1 cellular context compared by ENCODE assay signal in the genomic region with DNA sequence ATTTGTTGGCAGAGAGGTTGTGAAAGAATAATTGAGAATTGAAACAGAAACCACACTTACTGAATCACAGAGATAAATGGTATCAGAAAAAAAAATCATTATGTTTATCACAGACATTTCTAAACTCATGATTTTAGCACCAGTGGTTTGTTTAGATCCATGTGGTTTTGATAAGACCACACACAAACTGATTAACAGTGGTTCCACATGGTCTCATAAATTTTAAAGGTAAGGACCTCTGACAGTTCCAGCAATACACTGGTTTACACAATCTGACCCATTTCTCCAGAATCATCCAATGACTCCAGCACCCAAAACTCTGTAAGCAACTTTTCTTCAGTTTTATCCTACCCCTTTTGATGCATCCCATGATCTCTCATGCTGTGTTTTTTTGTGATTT.
TF ChIP-seq lines count a peak whose summit lies in the region.

No MANE protein-coding gene starts in this region.

TF ChIP-seq in H1, 55 proteins besides CTCF, POLR2A, EP300 and RAD21:
- TF ChIP-seq HDAC6 (IDR thresholded peaks at IDR 0.05; ENCODE audit: low read depth, low read length) = no peak
- no peak for TF ChIP-seq HDAC2 (IDR thresholded peaks at IDR 0.05; ENCODE audit: borderline replicate concordance in 1 of 2, low read depth in 2 of 2, low read length in 2 of 2)
- TF ChIP-seq TBP (IDR thresholded peaks at IDR 0.05; ENCODE audit: low read depth, low read length) = no peak
- TF ChIP-seq GTF2F1 (IDR thresholded peaks at IDR 0.05; ENCODE audit: borderline replicate concordance, low read depth, low read length) = no peak
- no peak for TF ChIP-seq FOSL1 (IDR thresholded peaks at IDR 0.05; ENCODE audit: insufficient read depth, low read depth, low read length)
- TF ChIP-seq SIRT6 (IDR thresholded peaks at IDR 0.05; ENCODE audit: low read length) = no peak
- TF ChIP-seq SIX5 (IDR thresholded peaks at IDR 0.05; ENCODE audit: low read depth, low read length) = no peak
- TF ChIP-seq SRF (IDR thresholded peaks at IDR 0.05; ENCODE audit: low read depth, low read length) = no peak
- TF ChIP-seq JUND (IDR thresholded peaks at IDR 0.05; ENCODE audit: low read length) = no peak
